Comparison of ENCODE assay signal across 8 cellular contexts in genomic region chr2:62196278-62196901, GRCh38. TPM values are rescaled to one million over a fixed set of nuclear protein-coding genes. Genes with fewer than 3 reads are reported as not detected.
DNase-seq lines count a peak whose midpoint lies in the region; ATAC-seq and TF ChIP-seq lines count a peak whose summit lies in the region.

No MANE protein-coding gene starts in this region.

- TF ChIP-seq CTCF in foreskin keratinocyte (conservative IDR thresholded peaks at IDR 0.05) (no peak), osteoblast (IDR thresholded peaks at IDR 0.05; ENCODE audit: extremely low read depth, low read depth, low read length) (no peak), tibial artery (IDR thresholded peaks at IDR 0.05) (no peak)

- peak overlapping the region; percentile 64 for H3K27ac ChIP-seq in foreskin keratinocyte
- peak overlapping the region; percentile 75 for H3K27ac ChIP-seq in osteoblast (ENCODE audit: low read depth, low read length)
- H3K27ac ChIP-seq in tibial artery, result peak overlapping the region; percentile 92 to 93

- intact Hi-C loops in tibial artery (cut with DNase I; ENCODE audit: low total_unique reads), result loop anchor here (10.0 kb wide), 1 partner anchor 272 kb away; no protein-coding TSS in a partner anchor

- H3K79me2 ChIP-seq in osteoblast (ENCODE audit: insufficient read depth, low read length), result peaks cover 50% of the 10 kb centered on the region

- H3K4me1 ChIP-seq in foreskin keratinocyte (peaks cover 6% of the 10 kb centered on the region), osteoblast (ENCODE audit: insufficient read depth, low read length) (peaks cover 16% of the 10 kb centered on the region), tibial artery (peaks cover 0 to 47% (median 19%) of the 10 kb centered on the region in 4 donors)

- H3K4me3 ChIP-seq in osteoblast (ENCODE audit: insufficient read depth, low read length) (peak overlapping the region; percentile 97), tibial artery (peak overlapping the region; percentile 88 to 94)

- no peaks in the 10 kb centered on the region for H3K27me3 ChIP-seq in foreskin keratinocyte
- H3K27me3 ChIP-seq in osteoblast (ENCODE audit: insufficient read depth, low read length), result no peaks in the 10 kb centered on the region
- no peaks in the 10 kb centered on the region for H3K27me3 ChIP-seq in tibial artery

- peak overlapping the region; percentile 93 for H2AFZ ChIP-seq in osteoblast (ENCODE audit: low read length)

- ATAC-seq in GM18517 (IDR thresholded peaks at IDR 0.05; ENCODE audit: unreplicated experiment), result peak; percentile 6
- peak; percentile 34 for ATAC-seq in HG02798 (IDR thresholded peaks at IDR 0.05; ENCODE audit: poor library complexity, unreplicated experiment)
- ATAC-seq in foreskin keratinocyte, result peak; percentile 59

- no peaks in the 10 kb centered on the region for H3K9me3 ChIP-seq in osteoblast (ENCODE audit: low read depth, low read length)
- H3K9me3 ChIP-seq in tibial artery, result no peaks in the 10 kb centered on the region

- no peaks in the 10 kb centered on the region for H3K36me3 ChIP-seq in osteoblast (ENCODE audit: insufficient read depth, low read length)
- H3K36me3 ChIP-seq in tibial artery, result no peaks in the 10 kb centered on the region

- peaks cover 25% of the 10 kb centered on the region for H4K20me1 ChIP-seq in osteoblast (ENCODE audit: insufficient read depth, low read length)

- DNase-seq in NOMO-1 treated with DMSO at 0.1 percent for 48 hours (lab: John Stamatoyannopoulos, UW; ENCODE audit: unreplicated experiment), result peak; percentile 47
- peak; percentile 32 to 35 for DNase-seq in activated T-helper 1 cell treated with anti-CD3 and anti-CD28 coated beads, Interleukin-2, amount 50 U/mL, for 16 hours (ENCODE audit: low read depth in 1 of 2, low spot score in 1 of 2)
- peak in 1 of 2 donors; percentile 36 for DNase-seq in foreskin keratinocyte
- DNase-seq in osteoblast (ENCODE audit: insufficient read length, low spot score, missing footprints), result peak; percentile 78
- DNase-seq in tibial artery, result peak; percentile 36 to 79
- no peak for DNase-seq in NCI-H1436 (lab: John Stamatoyannopoulos, UW)

- peak overlapping the region; percentile 97 for H3K4me2 ChIP-seq in osteoblast (ENCODE audit: insufficient read depth, low read length)

RNA-seq across cellular contexts. Expression of gene B3GNT2, which starts 0.5 kb away (rescaled TPM):
- total RNA-seq in foreskin keratinocyte, result 27.8 and 30.6 TPM in 2 replicates
- 11.2 and 12.9 TPM in 2 replicates for polyA plus RNA-seq in foreskin keratinocyte
- 19.2 and 21.7 TPM in 2 replicates for total RNA-seq in osteoblast

Comparison
In these comparisons a context has a peak if more than half of its experiments do, and no peak if none do; other contexts are left out.
1. ATAC-seq: peak in every context shown above with its lines; median percentile 59 in foreskin keratinocyte; 34 in HG02798; 6 in GM18517.